Comparison of ENCODE assay signal across 30 cellular contexts in the genomic region with DNA sequence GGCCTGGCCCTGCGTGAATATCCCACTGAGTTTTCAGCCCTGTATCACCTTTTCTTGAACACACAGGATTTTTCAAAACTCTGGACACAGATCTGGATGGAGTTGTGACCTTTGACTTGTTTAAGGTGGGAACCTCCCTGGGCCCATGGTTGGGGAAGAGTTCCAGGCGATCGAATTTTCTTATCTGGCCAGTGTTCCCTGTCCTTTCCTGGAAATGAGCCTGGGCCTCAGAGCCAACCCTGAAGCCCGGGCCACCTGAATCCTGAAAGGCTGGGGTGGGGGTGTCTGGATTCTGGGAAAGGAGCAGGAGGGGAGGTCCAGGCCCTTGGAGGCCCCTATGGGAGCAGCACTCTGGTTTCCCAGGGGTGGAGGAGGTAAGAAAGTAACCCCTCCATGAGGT. TPM values are rescaled to one million over a fixed set of nuclear protein-coding genes. Genes with fewer than 3 reads are reported as not detected.
"Had no signal": no experiment of that assay in that cellular context is flagged by ENCODE, and none has a peak within 500 bp of the region (broad histone marks: within the 10 kb centered on the region; RNA-seq: fewer than 3 reads in every experiment).

No MANE protein-coding gene starts in this region.

- H3K27ac ChIP-seq: colonic mucosa, esophagus muscularis mucosa, heart right ventricle, pancreas, skin epidermis, thoracic aorta, tibial nerve, upper lobe of left lung had no signal

- DNase-seq: colonic mucosa; effector CD8-positive, alpha-beta T cell; foreskin melanocyte; glutamatergic neuron; heart right ventricle; hippocampal formation; kidney glomerular epithelial cell; left ventricle myocardium superior; natural killer cell; occipital lobe; stimulated activated CD4-positive, alpha-beta T cell treated with anti-CD3 and anti-CD28 coated beads, Interleukin-15, amount 100 ng/mL, for 24 hours; stimulated activated CD4-positive, alpha-beta T cell treated with anti-CD3 and anti-CD28 coated beads, Interleukin-2, amount 100 ng/mL, for 48 hours; stimulated activated naive B cell treated with anti-CD40 and anti-IgM and Interleukin-4, amounts not matched to agents 10 μg/mL and 1 μg/mL and 100 μg/mL, for 72 hours; upper lobe of left lung had no signal

- H3K4me1 ChIP-seq: pancreas had no signal

- H3K4me3 ChIP-seq: colonic mucosa, esophagus muscularis mucosa, heart right ventricle, lung, pancreas, skin epidermis, thoracic aorta, tibial nerve, upper lobe of left lung had no signal

- H3K9me3 ChIP-seq: colonic mucosa, esophagus muscularis mucosa, heart right ventricle, pancreas, thoracic aorta, tibial nerve, upper lobe of left lung had no signal

- ATAC-seq: left colon; natural killer cell; pancreas; stimulated activated naive B cell treated with anti-CD40 and anti-IgM and Interleukin-4, amounts not matched to agents 10 μg/mL and 1 μg/mL and 100 μg/mL, for 72 hours had no signal

- H3K27me3 ChIP-seq: colonic mucosa, esophagus muscularis mucosa, heart right ventricle, pancreas, tibial nerve, upper lobe of left lung had no signal

- FAIRE-seq: endothelial cell of umbilical vein, islet of Langerhans, pancreas, urothelium cell line had no signal

RNA-seq across cellular contexts. Expression of gene SPDYC, which starts 40.7 kb away (rescaled TPM):
- total RNA-seq: chondrocyte, colonic mucosa, endothelial cell of umbilical vein, epithelial cell of proximal tubule, esophagus muscularis mucosa, fibroblast of lung, heart right ventricle, left colon, left ventricle myocardium superior, lung, mononuclear cell, natural killer cell, occipital lobe, pancreas, progenitor cell of endocrine pancreas, thoracic aorta, tibial nerve, upper lobe of left lung had no signal
- polyA plus RNA-seq: endothelial cell of umbilical vein, fibroblast of lung, heart right ventricle, lung, neural cell had no signal
